Comparison of ENCODE assay signal across 8 cellular contexts in the genomic region with DNA sequence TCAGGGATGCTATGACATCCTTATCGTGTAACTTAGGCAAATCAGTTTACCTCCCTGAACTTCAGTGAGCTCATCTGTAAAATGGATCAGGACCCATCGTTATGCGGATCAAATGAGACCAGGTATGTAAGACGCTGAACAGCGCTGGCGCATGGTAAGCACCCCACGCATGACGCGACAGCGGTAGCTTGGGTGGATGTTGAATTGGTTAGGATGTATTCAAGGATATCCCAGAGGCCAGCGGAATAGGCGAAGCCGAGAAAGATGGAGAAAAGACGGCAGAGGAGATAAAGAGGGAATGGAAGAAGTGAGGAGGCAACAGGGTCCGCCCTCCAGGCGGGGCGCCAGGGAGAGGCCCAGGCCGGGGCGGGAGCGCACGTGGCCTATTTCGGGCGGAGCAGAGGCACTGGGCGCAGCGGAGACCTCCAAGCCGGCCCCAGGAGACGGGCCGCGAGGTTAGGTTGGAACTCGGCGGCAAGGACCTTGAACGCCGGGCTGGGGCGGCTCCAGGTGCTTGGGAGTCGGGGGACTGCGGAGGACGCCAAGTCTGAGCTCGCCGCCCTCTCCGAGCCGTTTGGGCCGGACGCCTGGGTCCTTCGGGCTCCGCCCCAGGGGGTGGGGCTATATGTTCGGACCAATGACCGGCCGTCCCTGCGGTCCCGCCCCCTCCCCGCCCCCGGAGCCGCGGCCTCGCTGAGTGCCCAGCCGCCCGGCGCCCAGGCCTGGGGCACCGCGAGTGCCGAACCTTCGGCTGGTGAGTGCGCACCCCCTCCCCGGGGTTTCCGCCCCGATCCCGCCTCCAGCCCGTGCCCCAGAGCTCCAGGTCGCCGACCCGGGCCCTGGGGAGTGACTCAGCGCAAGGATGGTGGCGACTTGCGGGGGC. TPM values are rescaled to one million over a fixed set of nuclear protein-coding genes. Genes with fewer than 3 reads are reported as not detected.
DNase-seq lines count a peak whose midpoint lies in the region; ATAC-seq and TF ChIP-seq lines count a peak whose summit lies in the region.

Gene ZNF771, plus strand, starts transcription at position 696 of the 883 bp plus-strand sequence. CDS start 448 bp downstream, outside the sequence.

- peak; percentile 70 for ATAC-seq in HG03175 (IDR thresholded peaks at IDR 0.05; ENCODE audit: unreplicated experiment)

- H3K4me3 Mint-ChIP-seq in dendritic cell treated with granulocyte-macrophage colony-stimulating factor and Interleukin-4, amounts not matched to agents 40 ng/mL and 50 ng/mL, for 4 days: peak within 1 kb of the TSS; percentile 79

- H3K27me3 ChIP-seq in liver (ENCODE audit: control insufficient read depth in 4 of 4, insufficient read depth in 4 of 4, low read length in 3 of 4): no peaks in the 10 kb centered on the region

- H3K27me3 Mint-ChIP-seq in dendritic cell treated with granulocyte-macrophage colony-stimulating factor and Interleukin-4, amounts not matched to agents 40 ng/mL and 50 ng/mL, for 4 days: peaks cover 1% of the 10 kb centered on the region

- in situ Hi-C loops in GM18951 (cut with MboI; ENCODE audit: low sequenced_read_pairs, unreplicated experiment): loop anchor here (25.0 kb wide), 2 partner anchors 195 to 945 kb away; partner anchors contain the start of genes BOLA2, SLX1B and SULT1A4

- DNase-seq in Ammon's horn (ENCODE audit: low spot score) (peak; percentile 94), NCI-H510A (lab: John Stamatoyannopoulos, UW) (peak; percentile 94)
- peak; percentile 84 for DNase-seq in activated CD4-positive, alpha-beta T cell treated with anti-CD3 and anti-CD28 coated beads, Interleukin-2, amount 50 U/mL, for 1 hour
- peak; percentile 93 for DNase-seq in stimulated activated CD4-positive, alpha-beta T cell treated with anti-CD3 and anti-CD28 coated beads, Interleukin-4, amount 100 ng/mL, for 1 hour

- H3K9ac ChIP-seq in liver (ENCODE audit: low read depth in 1 of 2, low read length in 2 of 2): peak within 1 kb of the TSS; percentile 25 to 89

- no peak for TF ChIP-seq RAD21 in liver (IDR thresholded peaks at IDR 0.05)

- no peaks in the 10 kb centered on the region for H3K36me3 ChIP-seq in liver (ENCODE audit: control insufficient read depth in 4 of 4, insufficient read depth in 3 of 4, low read depth in 1 of 4, low read length in 3 of 4)

- peak within 1 kb of the TSS; percentile 59 for H3K27ac Mint-ChIP-seq in dendritic cell treated with granulocyte-macrophage colony-stimulating factor and Interleukin-4, amounts not matched to agents 40 ng/mL and 50 ng/mL, for 4 days

- peaks cover 21% of the 10 kb centered on the region for H3K36me3 Mint-ChIP-seq in dendritic cell treated with granulocyte-macrophage colony-stimulating factor and Interleukin-4, amounts not matched to agents 40 ng/mL and 50 ng/mL, for 4 days (ENCODE audit: low read depth)

- peaks cover 8 to 34% (median 27%) of the 10 kb centered on the region in 4 donors for H3K4me1 ChIP-seq in liver (ENCODE audit: control insufficient read depth in 4 of 4, insufficient read depth in 4 of 4, low read length in 3 of 4)

- peaks cover 50% of the 10 kb centered on the region for H3K4me1 Mint-ChIP-seq in dendritic cell treated with granulocyte-macrophage colony-stimulating factor and Interleukin-4, amounts not matched to agents 40 ng/mL and 50 ng/mL, for 4 days (ENCODE audit: low read depth)

- H3K4me3 ChIP-seq in liver (ENCODE audit: low read depth in 1 of 3, low read length in 3 of 3): peak within 1 kb of the TSS; percentile 32 to 74 (median 51)

- 2% methylated on average over 74 of the region's 74 CpGs for WGBS in liver

- no peak for TF ChIP-seq CTCF in liver (IDR thresholded peaks at IDR 0.05; ENCODE audit: low read depth, low read length, missing input control)

- no peaks in the 10 kb centered on the region for H3K9me3 ChIP-seq in liver (ENCODE audit: control insufficient read depth in 4 of 4, low read length in 3 of 4)

- H3K9me3 Mint-ChIP-seq in dendritic cell treated with granulocyte-macrophage colony-stimulating factor and Interleukin-4, amounts not matched to agents 40 ng/mL and 50 ng/mL, for 4 days: no peaks in the 10 kb centered on the region

- TF ChIP-seq POLR2A in GM18951 (IDR thresholded peaks at IDR 0.05; ENCODE audit: extremely low read depth, insufficient read depth, insufficient read length): peak; percentile 84

- intact Hi-C loops in dendritic cell treated with granulocyte-macrophage colony-stimulating factor and Interleukin-4, amounts not matched to agents 40 ng/mL and 50 ng/mL, for 4 days (cut with micrococcal nuclease): loop anchor here (5.0 kb wide), 2 partner anchors 35 to 55 kb away; partner anchors contain the start of genes MYL11 and TBC1D10B

- H3K27ac ChIP-seq in liver (ENCODE audit: low read depth in 1 of 2, low read length in 2 of 2): peak within 1 kb of the TSS; percentile 78 to 87

TF ChIP-seq in liver, 16 proteins besides CTCF, POLR2A, EP300 and RAD21:
- no peak for TF ChIP-seq NR2F2 (IDR thresholded peaks at IDR 0.05)
- peak; percentile 21 to 35 for TF ChIP-seq RXRA (IDR thresholded peaks at IDR 0.05)
- TF ChIP-seq HNF4G (IDR thresholded peaks at IDR 0.05): no peak
- TF ChIP-seq HNF4A (conservative IDR thresholded peaks at IDR 0.05): peak in 1 of 2 donors; percentile 11
- no peak for TF ChIP-seq TAF1 (conservative IDR thresholded peaks at IDR 0.05)
- TF ChIP-seq REST (IDR thresholded peaks at IDR 0.05): no peak
- TF ChIP-seq, protein P1, sequence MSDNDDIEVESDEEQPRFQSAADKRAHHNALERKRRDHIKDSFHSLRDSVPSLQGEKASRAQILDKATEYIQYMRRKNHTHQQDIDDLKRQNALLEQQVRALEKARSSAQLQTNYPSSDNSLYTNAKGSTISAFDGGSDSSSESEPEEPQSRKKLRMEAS (IDR thresholded peaks at IDR 0.05): no peak
- TF ChIP-seq JUND (IDR thresholded peaks at IDR 0.05): peak in 1 of 2 donors; percentile 91
- TF ChIP-seq GABPA (IDR thresholded peaks at IDR 0.05 in 1 of 2, conservative IDR thresholded peaks at IDR 0.05 in 1 of 2): no peak
- TF ChIP-seq, protein P2, sequence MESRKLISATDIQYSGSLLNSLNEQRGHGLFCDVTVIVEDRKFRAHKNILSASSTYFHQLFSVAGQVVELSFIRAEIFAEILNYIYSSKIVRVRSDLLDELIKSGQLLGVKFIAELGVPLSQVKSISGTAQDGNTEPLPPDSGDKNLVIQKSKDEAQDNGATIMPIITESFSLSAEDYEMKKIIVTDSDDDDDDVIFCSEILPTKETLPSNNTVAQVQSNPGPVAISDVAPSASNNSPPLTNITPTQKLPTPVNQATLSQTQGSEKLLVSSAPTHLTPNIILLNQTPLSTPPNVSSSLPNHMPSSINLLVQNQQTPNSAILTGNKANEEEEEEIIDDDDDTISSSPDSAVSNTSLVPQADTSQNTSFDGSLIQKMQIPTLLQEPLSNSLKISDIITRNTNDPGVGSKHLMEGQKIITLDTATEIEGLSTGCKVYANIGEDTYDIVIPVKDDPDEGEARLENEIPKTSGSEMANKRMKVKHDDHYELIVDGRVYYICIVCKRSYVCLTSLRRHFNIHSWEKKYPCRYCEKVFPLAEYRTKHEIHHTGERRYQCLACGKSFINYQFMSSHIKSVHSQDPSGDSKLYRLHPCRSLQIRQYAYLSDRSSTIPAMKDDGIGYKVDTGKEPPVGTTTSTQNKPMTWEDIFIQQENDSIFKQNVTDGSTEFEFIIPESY (IDR thresholded peaks at IDR 0.05): no peak
- TF ChIP-seq FOXA1 (IDR thresholded peaks at IDR 0.05): no peak
- TF ChIP-seq EGR1 (IDR thresholded peaks at IDR 0.05; ENCODE audit: low read depth in 2 of 2): peak in 1 of 2 donors; percentile 39
- peak; percentile 55 for TF ChIP-seq SP1 (IDR thresholded peaks at IDR 0.05)
- TF ChIP-seq, protein P3, sequence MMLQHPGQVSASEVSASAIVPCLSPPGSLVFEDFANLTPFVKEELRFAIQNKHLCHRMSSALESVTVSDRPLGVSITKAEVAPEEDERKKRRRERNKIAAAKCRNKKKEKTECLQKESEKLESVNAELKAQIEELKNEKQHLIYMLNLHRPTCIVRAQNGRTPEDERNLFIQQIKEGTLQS (IDR thresholded peaks at IDR 0.05): no peak
- peak; percentile 18 for TF ChIP-seq YY1 (IDR thresholded peaks at IDR 0.05)
- no peak for TF ChIP-seq FOXA2 (IDR thresholded peaks at IDR 0.05)

RNA-seq across cellular contexts. Expression of gene ZNF771, which starts in this region (rescaled TPM):
- 1 to 10 TPM; 2.6 to 8.0 TPM for total RNA-seq in liver
- polyA plus RNA-seq in liver: 1 to 10 TPM; 5.2 to 5.3 TPM

Comparison
In these comparisons a context has a peak if more than half of its experiments do, and no peak if none do; other contexts are left out.
1. Peak in every context shown above with its lines: DNase-seq, ATAC-seq, H3K4me3 ChIP-seq and H3K27ac ChIP-seq.